10 cellular contexts compared by ENCODE assay signal in the genomic region with DNA sequence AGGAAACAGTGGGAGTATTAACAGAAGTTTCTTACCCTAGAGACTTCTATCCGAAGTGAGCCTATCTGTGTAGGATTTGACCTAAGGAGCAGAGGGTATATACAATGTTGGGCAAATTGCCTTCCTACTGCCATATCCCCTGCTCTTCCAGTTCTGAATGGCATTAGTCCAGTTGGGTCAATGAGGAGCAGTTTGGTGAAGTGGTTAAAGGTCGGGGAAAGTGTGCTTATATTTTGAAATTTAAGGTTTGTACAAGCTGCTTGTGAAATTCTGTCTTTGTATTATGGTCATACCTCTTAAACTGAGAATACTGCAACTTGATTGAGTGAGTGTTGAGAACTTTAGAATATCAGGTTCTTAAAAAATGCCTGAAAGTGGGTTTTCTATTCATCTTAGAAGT. TPM values are rescaled to one million over a fixed set of nuclear protein-coding genes. Genes with fewer than 3 reads are reported as not detected.
DNase-seq lines count a peak whose midpoint lies in the region; ATAC-seq and TF ChIP-seq lines count a peak whose summit lies in the region.
"Had no signal": no experiment of that assay in that cellular context is flagged by ENCODE, and none has a peak within 500 bp of the region (broad histone marks: within the 10 kb centered on the region; RNA-seq: fewer than 3 reads in every experiment).

No MANE protein-coding gene starts in this region.

- in situ Hi-C loops in GM23248 (cut with MboI) = no loop called here

- H3K36me3 ChIP-seq in GM23248 (ENCODE audit: low read depth) (peaks cover 30% of the 10 kb centered on the region), OCI-LY1 (ENCODE audit: insufficient read depth, low read length) (peaks cover 25% of the 10 kb centered on the region), endodermal cell (ENCODE audit: control insufficient read depth, insufficient read depth, low read length) (peaks cover 37% of the 10 kb centered on the region), parathyroid adenoma (ENCODE audit: control insufficient read depth, insufficient read depth, low read length) (no peaks in the 10 kb centered on the region)

- TF ChIP-seq CTCF in OCI-LY1 (IDR thresholded peaks at IDR 0.05; ENCODE audit: low read length) = no peak
- TF ChIP-seq CTCF in endodermal cell (conservative IDR thresholded peaks at IDR 0.05) = no peak
- TF ChIP-seq CTCF in parathyroid adenoma (IDR thresholded peaks at IDR 0.05) = no peak

- no peaks in the 10 kb centered on the region for H3K27me3 Mint-ChIP-seq in endodermal cell (ENCODE audit: insufficient read depth)

- H3K4me2 ChIP-seq in GM23248 (ENCODE audit: unreplicated experiment) = peak overlapping the region; percentile 99
- peak overlapping the region; percentile 64 for H3K4me2 ChIP-seq in OCI-LY1 (ENCODE audit: low read length)
- H3K4me2 ChIP-seq in parathyroid adenoma (ENCODE audit: low read length) = peak overlapping the region; percentile 93

- H3K9me3 Mint-ChIP-seq in endodermal cell = peaks cover 14% of the 10 kb centered on the region

- no peaks in the 10 kb centered on the region for H3K9me3 ChIP-seq in GM23248 (ENCODE audit: low read depth)
- no peaks in the 10 kb centered on the region for H3K9me3 ChIP-seq in OCI-LY1 (ENCODE audit: low read length)
- peaks cover 8% of the 10 kb centered on the region for H3K9me3 ChIP-seq in endodermal cell (ENCODE audit: control insufficient read depth, low read length)
- no peaks in the 10 kb centered on the region for H3K9me3 ChIP-seq in parathyroid adenoma (ENCODE audit: control insufficient read depth, low read length)
- H3K9me3 ChIP-seq: esophagus squamous epithelium had no signal

- WGBS in GM23248 (ENCODE audit: low coverage in 1 of 2, low lambda C conversion rate in 2 of 2, missing lambda C conversion rate in 2 of 2), 2 experiments = 94 to 97% methylated on average over 2 of the region's 2 CpGs
- 95 to 100% methylated on average over 1 to 2 of the region's 2 CpGs for WGBS in endodermal cell (ENCODE audit: insufficient coverage in 1 of 2, insufficient read length in 1 of 2), 2 experiments

- peak overlapping the region; percentile 78 for H3K4me3 Mint-ChIP-seq in endodermal cell

- H3K27ac ChIP-seq in GM23248 (no peak overlapping the region), OCI-LY1 (ENCODE audit: low read depth, low read length, poor library complexity, severe bottlenecking) (no peak overlapping the region), endodermal cell (ENCODE audit: low read depth, low read length) (no peak overlapping the region), parathyroid adenoma (peak overlapping the region; percentile 87)

- no peak overlapping the region for H3K27ac Mint-ChIP-seq in endodermal cell

- H3K9me2 ChIP-seq in GM23248 (ENCODE audit: insufficient read depth) = no peaks in the 10 kb centered on the region
- H3K9me2 ChIP-seq in OCI-LY1 (ENCODE audit: low read depth, low read length) = no peaks in the 10 kb centered on the region

- H2AFZ ChIP-seq in GM23248 (no peak overlapping the region), OCI-LY1 (ENCODE audit: low read length) (no peak overlapping the region), parathyroid adenoma (no peak overlapping the region)

- H3K79me2 ChIP-seq in GM23248 (ENCODE audit: insufficient read depth) = peaks cover 37% of the 10 kb centered on the region
- peaks cover 19% of the 10 kb centered on the region; the same call in 1 of the 2 replicates for H3K79me2 ChIP-seq in OCI-LY1 (ENCODE audit: insufficient read depth, low read length)
- peaks cover 3% of the 10 kb centered on the region for H3K79me2 ChIP-seq in parathyroid adenoma

- H3K4me1 ChIP-seq in GM23248 (ENCODE audit: insufficient read depth) = peaks cover 18% of the 10 kb centered on the region; the same call in 1 of the 2 replicates
- H3K4me1 ChIP-seq in OCI-LY1 (ENCODE audit: insufficient read depth, low read length, severe bottlenecking) = peaks cover 14% of the 10 kb centered on the region
- H3K4me1 ChIP-seq in endodermal cell (ENCODE audit: control insufficient read depth, insufficient read depth, low read length) = peaks cover 4% of the 10 kb centered on the region
- H3K4me1 ChIP-seq in parathyroid adenoma = peaks cover 3% of the 10 kb centered on the region

- H3K9ac ChIP-seq in GM23248 (0 out of 2 replicates have a peak overlapping the region, but pooled peaks have one; percentile 11), OCI-LY1 (ENCODE audit: low read length) (no peak overlapping the region), endodermal cell (ENCODE audit: extremely low read depth, low read length, poor library complexity, severe bottlenecking) (no peak overlapping the region), parathyroid adenoma (no peak overlapping the region)

- no peaks in the 10 kb centered on the region for H4K20me1 ChIP-seq in GM23248 (ENCODE audit: insufficient read depth)
- no peaks in the 10 kb centered on the region for H4K20me1 ChIP-seq in OCI-LY1 (ENCODE audit: insufficient read depth, low read length)

- DNase-seq in GM23248 (no peak), endodermal cell (no peak), COLO668 (lab: John Stamatoyannopoulos, UW; ENCODE audit: unreplicated experiment) (no peak), medulla oblongata (ENCODE audit: extremely low spot score) (no peak), occipital lobe (lab: John Stamatoyannopoulos, UW) (no peak)
- DNase-seq: esophagus squamous epithelium, H7 had no signal

- no peaks in the 10 kb centered on the region for H3K27me3 ChIP-seq in GM23248 (replicated peaks; ENCODE audit: insufficient read depth)
- H3K27me3 ChIP-seq in OCI-LY1 (ENCODE audit: insufficient read depth, low read length) = no peaks in the 10 kb centered on the region
- H3K27me3 ChIP-seq in endodermal cell (ENCODE audit: control insufficient read depth, insufficient read depth, low read length, poor library complexity, severe bottlenecking) = no peaks in the 10 kb centered on the region
- H3K27me3 ChIP-seq in parathyroid adenoma (ENCODE audit: control insufficient read depth, insufficient read depth, low read length) = no peaks in the 10 kb centered on the region
- H3K27me3 ChIP-seq: esophagus squamous epithelium had no signal

- H3K36me3 Mint-ChIP-seq in endodermal cell (ENCODE audit: low read depth) = peaks cover 27% of the 10 kb centered on the region

- no peaks in the 10 kb centered on the region for H3F3A ChIP-seq in GM23248 (ENCODE audit: insufficient read depth)
- H3F3A ChIP-seq in OCI-LY1 (ENCODE audit: insufficient read depth, low read length) = no peaks in the 10 kb centered on the region

- H3K4me3 ChIP-seq in GM23248 (peak overlapping the region; percentile 14), OCI-LY1 (ENCODE audit: low read depth, low read length, poor library complexity, severe bottlenecking) (no peak overlapping the region), endodermal cell (ENCODE audit: low read length) (peak overlapping the region; percentile 98), parathyroid adenoma (ENCODE audit: low read depth, low read length) (peak overlapping the region; percentile 77)

- no peak for ATAC-seq in GM19463 (IDR thresholded peaks at IDR 0.05; ENCODE audit: unreplicated experiment)

- H3K4me1 Mint-ChIP-seq in endodermal cell = peaks cover 12% of the 10 kb centered on the region

RNA-seq across cellular contexts. Expression of a gene that starts 1.7 kb away (rescaled TPM):
- 124 and 145 TPM in 2 replicates for total RNA-seq in GM23248 (2014; rRNA removed; shearing (Covaris generic))
- polyA plus RNA-seq in GM23248 (2016; fragmentation: Nextera tagmentation; extraction: Ambion mirVana) = 139 and 140 TPM in 2 replicates
- total RNA-seq in endodermal cell (100 to 1,000 TPM; 102 to 110 TPM), occipital lobe (95.9 TPM)
- 105 TPM for polyA plus RNA-seq in endodermal cell (2013, experiment 1 of 2)
- polyA plus RNA-seq in endodermal cell (2013, experiment 2 of 2) = 97.5 TPM

RNA-seq across cellular contexts. Expression of a gene that starts 21.7 kb away (rescaled TPM):
- 289 and 309 TPM in 2 replicates for total RNA-seq in GM23248 (2014; rRNA removed; shearing (Covaris generic))
- 245 and 258 TPM in 2 replicates for polyA plus RNA-seq in GM23248 (2016; fragmentation: Nextera tagmentation; extraction: Ambion mirVana)
- 100 to 1,000 TPM; 158 to 159 TPM for total RNA-seq in endodermal cell
- polyA plus RNA-seq in endodermal cell (2013, experiment 1 of 2) = 163 TPM
- polyA plus RNA-seq in endodermal cell (2013, experiment 2 of 2) = 132 TPM
- total RNA-seq in occipital lobe = 84.2 TPM

RNA-seq across cellular contexts. Expression of a gene that starts 54.0 kb away (rescaled TPM):
- total RNA-seq in GM23248 (2014; rRNA removed; shearing (Covaris generic)) = 16.8 and 23.4 TPM in 2 replicates
- polyA plus RNA-seq in GM23248 (2016; fragmentation: Nextera tagmentation; extraction: Ambion mirVana) = 15.1 and 16.8 TPM in 2 replicates
- total RNA-seq in endodermal cell (100 to 1,000 TPM; 103 to 123 TPM), occipital lobe (17.5 TPM)
- polyA plus RNA-seq in endodermal cell (2013, experiment 1 of 2) = 59.6 TPM
- 62.9 TPM for polyA plus RNA-seq in endodermal cell (2013, experiment 2 of 2)
